7 cellular contexts compared by ENCODE assay signal in the genomic region with DNA sequence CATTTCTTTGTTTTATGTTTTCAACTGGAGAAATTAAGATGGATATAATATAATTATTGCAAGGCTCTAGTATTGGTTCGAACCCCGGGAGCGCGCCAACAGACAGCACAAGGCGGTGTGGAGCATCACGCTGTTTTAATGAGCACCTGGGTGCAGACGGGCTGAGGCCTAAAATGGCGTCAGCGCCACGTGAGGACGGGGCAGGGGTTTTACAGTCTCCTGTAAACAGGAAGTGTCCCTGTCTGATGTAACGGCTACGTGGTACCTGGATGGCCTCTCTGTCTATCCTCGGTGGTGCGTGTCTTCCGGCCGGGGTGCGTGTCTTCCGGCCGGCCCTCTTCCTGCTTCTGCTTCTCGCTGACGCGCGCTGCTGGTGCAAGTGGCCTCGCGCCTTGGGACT.
DNase-seq lines count a peak whose midpoint lies in the region; ATAC-seq, FAIRE-seq and TF ChIP-seq lines count a peak whose summit lies in the region.
"Not testable (repeated sequence)": the region's sequence is repeated elsewhere in the genome, so short reads cannot be mapped to it uniquely, and the experiment has no call there.

No MANE protein-coding gene starts in this region.

- not testable (repeated sequence) for ATAC-seq in CD8-positive, alpha-beta T cell; T-helper 17 cell; K562; stimulated activated naive B cell treated with anti-CD40 and anti-IgM and Interleukin-4, amounts not matched to agents 10 μg/mL and 1 μg/mL and 100 μg/mL, for 72 hours (replicated peaks)

- H3K36me3 ChIP-seq in CD8-positive, alpha-beta T cell (ENCODE audit: insufficient read depth, low read length) = peaks cover 25% of the 10 kb centered on the region
- peaks cover 70% of the 10 kb centered on the region for H3K36me3 ChIP-seq in K562 (ENCODE audit: control insufficient read depth, insufficient read depth, low read length)
- H3K36me3 ChIP-seq in testis (ENCODE audit: low read depth, missing control alignments) = not testable (repeated sequence)

- H3K4me3 ChIP-seq in CD8-positive, alpha-beta T cell (ENCODE audit: low read depth, low read length); K562: not testable (repeated sequence)
- H3K4me3 ChIP-seq in testis = peak overlapping the region; percentile 13 to 18

- not testable (repeated sequence) for H3K9ac ChIP-seq in K562 (ENCODE audit: insufficient read depth in 1 of 2, low read depth in 2 of 2, low read length in 2 of 2)

- WGBS in K562 (ENCODE audit: insufficient coverage, low coverage, missing lambda C conversion rate) = 96% methylated on average over 12 of the region's 26 CpGs
- WGBS in testis, 2 donors = 70 to 84% methylated on average over 14 to 17 of the region's 26 CpGs

- TF ChIP-seq POLR2A in K562 (conservative IDR thresholded peaks at IDR 0.05); testis (IDR thresholded peaks at IDR 0.05): not testable (repeated sequence)

- not testable (repeated sequence) for TF ChIP-seq RAD21 in K562 (CRISPR knock-in tag; conservative IDR thresholded peaks at IDR 0.05 in 1 of 2, IDR thresholded peaks at IDR 0.05 in 1 of 2)

- TF ChIP-seq EP300 in K562 (IDR thresholded peaks at IDR 0.05; ENCODE audit: low read length) = not testable (repeated sequence)

- not testable (repeated sequence) for H3K9me1 ChIP-seq in K562 (ENCODE audit: control insufficient read depth, insufficient read depth, low read length)

- H3K79me2 ChIP-seq in K562 (ENCODE audit: control insufficient read depth, insufficient read depth, low read length) = peaks cover 27% of the 10 kb centered on the region

- TF ChIP-seq CTCF in CD8-positive, alpha-beta T cell (IDR thresholded peaks at IDR 0.05); HFFc6 (IDR thresholded peaks at IDR 0.05); K562 (IDR thresholded peaks at IDR 0.05 in 2 of 3, conservative IDR thresholded peaks at IDR 0.05 in 1 of 3; ENCODE audit: insufficient read depth in 2 of 3, low read depth in 1 of 3, low read length in 3 of 3); testis (IDR thresholded peaks at IDR 0.05): not testable (repeated sequence)

- not testable (repeated sequence) for H3K27me3 ChIP-seq in CD8-positive, alpha-beta T cell (ENCODE audit: insufficient read depth, low read length); K562 (ENCODE audit: control insufficient read depth in 2 of 2, insufficient read depth in 2 of 2, low read length in 2 of 2); testis

- FAIRE-seq in K562 (lab: Jason Lieb, UNC) = not testable (repeated sequence)

- not testable (repeated sequence) for H3K4me1 Mint-ChIP-seq in CD8-positive, alpha-beta T cell (ENCODE audit: low read depth); T-helper 17 cell; activated naive CD4-positive, alpha-beta T cell treated with anti-CD3 and anti-CD28 coated beads for 36 hours (ENCODE audit: low read depth); stimulated activated naive B cell treated with anti-CD40 and anti-IgM and Interleukin-4, amounts not matched to agents 10 μg/mL and 1 μg/mL and 100 μg/mL, for 72 hours
- peaks cover 47% of the 10 kb centered on the region for H3K4me1 Mint-ChIP-seq in HFFc6 (ENCODE audit: low read depth)

- intact Hi-C loops in CD8-positive, alpha-beta T cell (cut with DNase I, micrococcal nuclease); activated naive CD4-positive, alpha-beta T cell treated with anti-CD3 and anti-CD28 coated beads for 36 hours (cut with micrococcal nuclease); K562 (cut with micrococcal nuclease); testis (cut with DNase I; ENCODE audit: low total_unique reads): not testable (repeated sequence)

- BruUV-seq in K562 (replicated peaks; lab: Mats Ljungman, UMichigan) = not testable (repeated sequence)

- peak overlapping the region; percentile 37 for H3K27ac Mint-ChIP-seq in CD8-positive, alpha-beta T cell
- peak overlapping the region; percentile 98 for H3K27ac Mint-ChIP-seq in HFFc6
- not testable (repeated sequence) for H3K27ac Mint-ChIP-seq in T-helper 17 cell
- H3K27ac Mint-ChIP-seq in activated naive CD4-positive, alpha-beta T cell treated with anti-CD3 and anti-CD28 coated beads for 36 hours = peak overlapping the region; percentile 34
- H3K27ac Mint-ChIP-seq in stimulated activated naive B cell treated with anti-CD40 and anti-IgM and Interleukin-4, amounts not matched to agents 10 μg/mL and 1 μg/mL and 100 μg/mL, for 72 hours = peak overlapping the region; percentile 62

- not testable (repeated sequence) for DNase-seq in CD8-positive, alpha-beta T cell; HFFc6; T-helper 17 cell; activated naive CD4-positive, alpha-beta T cell treated with anti-CD3 and anti-CD28 coated beads for 36 hours; K562 (ENCODE audit: extremely low read depth in 1 of 4, low spot score in 3 of 4); stimulated activated naive B cell treated with anti-CD40 and anti-IgM and Interleukin-4, amounts not matched to agents 10 μg/mL and 1 μg/mL and 100 μg/mL, for 72 hours
- peak; percentile 52 for DNase-seq in testis

- H3K4me1 ChIP-seq in CD8-positive, alpha-beta T cell (ENCODE audit: insufficient read depth, low read length); K562 (replicated peaks in 1 of 2; ENCODE audit: control insufficient read depth in 2 of 2, insufficient read depth in 2 of 2, low read length in 2 of 2); testis: not testable (repeated sequence)

- H4K20me1 ChIP-seq in K562 (replicated peaks; ENCODE audit: control insufficient read depth, insufficient read depth, low read length) = not testable (repeated sequence)

- not testable (repeated sequence) for H3K9me3 Mint-ChIP-seq in CD8-positive, alpha-beta T cell; HFFc6; activated naive CD4-positive, alpha-beta T cell treated with anti-CD3 and anti-CD28 coated beads for 36 hours; stimulated activated naive B cell treated with anti-CD40 and anti-IgM and Interleukin-4, amounts not matched to agents 10 μg/mL and 1 μg/mL and 100 μg/mL, for 72 hours

- POLR2A ChIA-PET in CD8-positive, alpha-beta T cell (lab: Charles Lee); K562 (lab: Yijun Ruan, JAX): not testable (repeated sequence)

- not testable (repeated sequence) for H3K27me3 Mint-ChIP-seq in CD8-positive, alpha-beta T cell (ENCODE audit: low read depth); HFFc6 (ENCODE audit: insufficient read depth); T-helper 17 cell; activated naive CD4-positive, alpha-beta T cell treated with anti-CD3 and anti-CD28 coated beads for 36 hours (ENCODE audit: low read depth); stimulated activated naive B cell treated with anti-CD40 and anti-IgM and Interleukin-4, amounts not matched to agents 10 μg/mL and 1 μg/mL and 100 μg/mL, for 72 hours

- H3K4me2 ChIP-seq in K562 (ENCODE audit: insufficient read depth, low read length) = not testable (repeated sequence)

- not testable (repeated sequence) for H2AFZ ChIP-seq in K562 (ENCODE audit: low read depth, low read length)

- CTCF ChIA-PET in CD8-positive, alpha-beta T cell (lab: Charles Lee); activated naive CD4-positive, alpha-beta T cell treated with anti-CD3 and anti-CD28 coated beads for 36 hours (lab: Charles Lee); K562 (lab: Yijun Ruan, JAX; ENCODE audit: low intra/inter-chr PET ratio): not testable (repeated sequence)

- H3K4me3 Mint-ChIP-seq in CD8-positive, alpha-beta T cell; HFFc6; activated naive CD4-positive, alpha-beta T cell treated with anti-CD3 and anti-CD28 coated beads for 36 hours; stimulated activated naive B cell treated with anti-CD40 and anti-IgM and Interleukin-4, amounts not matched to agents 10 μg/mL and 1 μg/mL and 100 μg/mL, for 72 hours: not testable (repeated sequence)
- peak overlapping the region; percentile 63 for H3K4me3 Mint-ChIP-seq in T-helper 17 cell

- H3K9me3 ChIP-seq in CD8-positive, alpha-beta T cell (ENCODE audit: low read length); T-helper 17 cell (ENCODE audit: control insufficient read depth, low read length, poor library complexity, severe bottlenecking); K562 (replicated peaks; ENCODE audit: control insufficient read depth, insufficient read depth, low read depth, low read length); testis: not testable (repeated sequence)

- in situ Hi-C loops in K562 (cut with MboI) = not testable (repeated sequence)

- peaks cover 44% of the 10 kb centered on the region for H3K36me3 Mint-ChIP-seq in CD8-positive, alpha-beta T cell
- peaks cover 23% of the 10 kb centered on the region for H3K36me3 Mint-ChIP-seq in HFFc6 (ENCODE audit: low read depth)
- H3K36me3 Mint-ChIP-seq in T-helper 17 cell (ENCODE audit: low read depth) = not testable (repeated sequence)
- H3K36me3 Mint-ChIP-seq in activated naive CD4-positive, alpha-beta T cell treated with anti-CD3 and anti-CD28 coated beads for 36 hours (ENCODE audit: low read depth) = peaks cover 10% of the 10 kb centered on the region
- peaks cover 23 to 27% of the 10 kb centered on the region in 2 donors for H3K36me3 Mint-ChIP-seq in stimulated activated naive B cell treated with anti-CD40 and anti-IgM and Interleukin-4, amounts not matched to agents 10 μg/mL and 1 μg/mL and 100 μg/mL, for 72 hours

- not testable (repeated sequence) for H3K27ac ChIP-seq in CD8-positive, alpha-beta T cell (ENCODE audit: low read depth, low read length); K562 (ENCODE audit: extremely low read depth, low read depth, low read length); testis

TF ChIP-seq in K562, 482 proteins besides CTCF, POLR2A, EP300 and RAD21:
- TF ChIP-seq POLR2G (IDR thresholded peaks at IDR 0.05; ENCODE audit: low read depth, low read length) (peak; percentile 44), RBM22 (IDR thresholded peaks at IDR 0.05; ENCODE audit: low read depth, low read length, poor library complexity, severe bottlenecking) (peak; percentile 58)
